28 cellular contexts compared by ENCODE assay signal in genomic region chr12:114860969-114861368, GRCh38.
DNase-seq lines count a peak whose midpoint lies in the region; ATAC-seq, FAIRE-seq and TF ChIP-seq lines count a peak whose summit lies in the region.
"Had no signal": no experiment of that assay in that cellular context is flagged by ENCODE, and none has a peak within 500 bp of the region (broad histone marks: within the 10 kb centered on the region; RNA-seq: fewer than 3 reads in every experiment).

No MANE protein-coding gene starts in this region.

- H3K9me3 ChIP-seq in HepG2 (ENCODE audit: low read length) (no peaks in the 10 kb centered on the region), right lobe of liver (no peaks in the 10 kb centered on the region), A549 (peaks cover 8% of the 10 kb centered on the region; the same call in 2 of the 3 replicates)
- H3K9me3 ChIP-seq: BE2C, BLaER1 had no signal

- no peak overlapping the region for H3K9ac ChIP-seq in HepG2 (ENCODE audit: insufficient read depth, low read depth, low read length)
- H3K9ac ChIP-seq: BLaER1; BLaER1 treated with 17β-estradiol and CSF1 and Interleukin-3, amounts not matched to agents 10 nM and 100 nM had no signal

- H2AFZ ChIP-seq in HepG2 (ENCODE audit: low read length), result no peak overlapping the region

- TF ChIP-seq CTCF in HepG2 (CRISPR knock-in tag; IDR thresholded peaks at IDR 0.05), result no peak
- TF ChIP-seq CTCF in right lobe of liver (IDR thresholded peaks at IDR 0.05), result no peak
- no peak for TF ChIP-seq CTCF in A549 (IDR thresholded peaks at IDR 0.05)

- no peaks in the 10 kb centered on the region for H4K20me1 ChIP-seq in HepG2 (ENCODE audit: insufficient read depth, low read length)
- H4K20me1 ChIP-seq: BLaER1; BLaER1 treated with 17β-estradiol and CSF1 and Interleukin-3, amounts not matched to agents 10 nM and 100 nM had no signal

- H3K36me3 ChIP-seq in HepG2 (replicated peaks in 1 of 2; ENCODE audit: control insufficient read depth in 1 of 2, insufficient read depth in 2 of 2, low read length in 2 of 2), result no peaks in the 10 kb centered on the region
- no peaks in the 10 kb centered on the region for H3K36me3 ChIP-seq in right lobe of liver
- H3K36me3 ChIP-seq: BE2C; BLaER1; BLaER1 treated with 17β-estradiol and CSF1 and Interleukin-3, amounts not matched to agents 10 nM and 100 nM had no signal

- TF ChIP-seq POLR2A in HepG2 (IDR thresholded peaks at IDR 0.05; ENCODE audit: insufficient read depth in 1 of 2, low read depth in 2 of 2, low read length in 2 of 2) (no peak), right lobe of liver (IDR thresholded peaks at IDR 0.05) (no peak), A549 (IDR thresholded peaks at IDR 0.05; ENCODE audit: low read length) (no peak)

- no TSS peak for BruUV-seq in HepG2 (replicated peaks; lab: Mats Ljungman, UMichigan)

- TF ChIP-seq EP300 in HepG2 (IDR thresholded peaks at IDR 0.05; ENCODE audit: low read depth in 2 of 2, low read length in 2 of 2) (no peak), HepG2 (CRISPR knock-in tag; IDR thresholded peaks at IDR 0.05; ENCODE audit: borderline replicate concordance) (no peak), A549 (IDR thresholded peaks at IDR 0.05) (no peak)

- in situ Hi-C loops in HepG2 (cut with HindIII; ENCODE audit: extremely low pct_ligation_motif_present, low pct_unique_long_range_greater_than_20kb), result no loop called here

- H3K79me2 ChIP-seq in HepG2 (ENCODE audit: insufficient read depth, low read length), result no peaks in the 10 kb centered on the region

- H3K4me3 ChIP-seq in HepG2 (replicated peaks in 1 of 3; ENCODE audit: insufficient read depth in 1 of 3, low read depth in 2 of 3, low read length in 3 of 3) (no peak overlapping the region), right lobe of liver (no peak overlapping the region), A549 (no peak overlapping the region)
- H3K4me3 ChIP-seq: BLaER1; BLaER1 treated with 17β-estradiol and CSF1 and Interleukin-3, amounts not matched to agents 10 nM and 100 nM had no signal

- ATAC-seq in HepG2 (no peak), right lobe of liver (no peak), A549 (no peak), esophagus mucosa (no peak)
- ATAC-seq: CD8-positive, alpha-beta T cell had no signal

- H3K27me3 ChIP-seq in HepG2 (ENCODE audit: control insufficient read depth in 1 of 2, insufficient read depth in 2 of 2, low read length in 2 of 2) (no peaks in the 10 kb centered on the region; a peak in 1 of 5 replicates), right lobe of liver (no peaks in the 10 kb centered on the region)
- H3K27me3 ChIP-seq: BE2C; BLaER1; BLaER1 treated with 17β-estradiol and CSF1 and Interleukin-3, amounts not matched to agents 10 nM and 100 nM had no signal

- CTCF ChIA-PET in HepG2 (lab: Yijun Ruan, JAX; ENCODE audit: low intra/inter-chr PET ratio, low total read pairs), result no interaction called here
- CTCF ChIA-PET in A549 (lab: Yijun Ruan, JAX), result no interaction called here

- H3K4me2 ChIP-seq in HepG2 (ENCODE audit: low read depth, low read length) (no peak overlapping the region), A549 (no peak overlapping the region)
- H3K4me2 ChIP-seq: BLaER1; BLaER1 treated with 17β-estradiol and CSF1 and Interleukin-3, amounts not matched to agents 10 nM and 100 nM had no signal

- TF ChIP-seq RAD21 in HepG2 (CRISPR knock-in tag; IDR thresholded peaks at IDR 0.05) (no peak), A549 (conservative IDR thresholded peaks at IDR 0.05 in 1 of 2, IDR thresholded peaks at IDR 0.05 in 1 of 2) (no peak)

- intact Hi-C loops in HepG2 (cut with micrococcal nuclease; ENCODE audit: unreplicated experiment), result no loop called here
- intact Hi-C loops in right lobe of liver (cut with DNase I), result no loop called here

- POLR2A ChIA-PET in HepG2 (lab: Yijun Ruan, JAX), result no interaction called here
- POLR2A ChIA-PET in A549 (lab: Yijun Ruan, JAX), result no interaction called here

- WGBS in HepG2 (ENCODE audit: low lambda C conversion rate), result 62% methylated on average over 6 of the region's 6 CpGs
- 76% methylated on average over 6 of the region's 6 CpGs for WGBS in right lobe of liver (ENCODE audit: insufficient coverage, low coverage, low lambda C conversion rate, missing lambda C conversion rate)
- 36% methylated on average over 6 of the region's 6 CpGs for WGBS in A549 (ENCODE audit: missing lambda C conversion rate)

- H3K27ac ChIP-seq in HepG2 (ENCODE audit: extremely low read length, insufficient read depth, low read length) (no peak overlapping the region), right lobe of liver (no peak overlapping the region), A549 (no peak overlapping the region)
- H3K27ac ChIP-seq: 22Rv1; BLaER1; BLaER1 treated with 17β-estradiol and CSF1 and Interleukin-3, amounts not matched to agents 10 nM and 100 nM; C4-2B had no signal

- no peak for FAIRE-seq in HepG2 (lab: Jason Lieb, UNC)
- no peak for FAIRE-seq in A549 (lab: Jason Lieb, UNC)
- FAIRE-seq: A204.1, D721Med had no signal

- DNase-seq in HepG2 (ENCODE audit: low spot score) (no peak), right lobe of liver (no peak), A549 (ENCODE audit: low read depth in 1 of 2, low spot score in 1 of 2) (no peak)
- DNase-seq: 8988T; ACHN; AML-193; BE2C; C1 segment of cervical spinal cord; Caco-2; Calu3; CD4-positive, alpha-beta memory T cell; CD4-positive, alpha-beta T cell; CD4-positive, CD25-positive, alpha-beta regulatory T cell; CD8-positive, alpha-beta memory T cell; CD8-positive, alpha-beta T cell; COR-L47; DMS 273 treated with DMSO at 0.1 percent for 48 hours; DMS153; DMS53; DND-41; EL had no signal

- peaks cover 11% of the 10 kb centered on the region for H3K4me1 ChIP-seq in HepG2 (ENCODE audit: insufficient read depth, low read length)
- H3K4me1 ChIP-seq in right lobe of liver, result peaks cover 0 to 14% (median 0%) of the 10 kb centered on the region in 4 donors
- no peaks in the 10 kb centered on the region for H3K4me1 ChIP-seq in A549
- H3K4me1 ChIP-seq: BE2C, BLaER1, Caco-2 had no signal

TF ChIP-seq in HepG2, 621 proteins besides CTCF, POLR2A, EP300 and RAD21:
- no peak for TF ChIP-seq CAMTA2 (CRISPR knock-in tag; IDR thresholded peaks at IDR 0.05; ENCODE audit: borderline replicate concordance)
- no peak for TF ChIP-seq ZNF709 (CRISPR knock-in tag; IDR thresholded peaks at IDR 0.05)
- peak; percentile 89 for TF ChIP-seq ZNF7 (CRISPR knock-in tag; IDR thresholded peaks at IDR 0.05)
- no peak for TF ChIP-seq NFE2L1 (CRISPR knock-in tag; IDR thresholded peaks at IDR 0.05; ENCODE audit: borderline replicate concordance)
- no peak for TF ChIP-seq GPN1 (CRISPR knock-in tag; IDR thresholded peaks at IDR 0.05; ENCODE audit: borderline replicate concordance)
- no peak for TF ChIP-seq ZNF614 (CRISPR knock-in tag; IDR thresholded peaks at IDR 0.05; ENCODE audit: borderline replicate concordance)
- TF ChIP-seq UBTF (CRISPR knock-in tag; IDR thresholded peaks at IDR 0.05), result no peak
- TF ChIP-seq ZFP62 (CRISPR knock-in tag; IDR thresholded peaks at IDR 0.05), result no peak
- TF ChIP-seq HNRNPH1 (optimal IDR thresholded peaks at IDR 0.05; ENCODE audit: low read depth, low read length), result no peak

TF ChIP-seq in A549, 52 proteins besides CTCF, POLR2A, EP300 and RAD21:
- TF ChIP-seq ZFP36 (IDR thresholded peaks at IDR 0.05; ENCODE audit: borderline replicate concordance, partially characterized antibody) (peak; percentile 57), RARB (CRISPR knock-in tag; IDR thresholded peaks at IDR 0.05) (no peak)
TF ChIP-seq in A549: peak in this region for 1.

Comparison
In these comparisons a context has a peak if more than half of its experiments do, and no peak if none do; other contexts are left out.
1. Of the 38 proteins assayed by ChIP-seq in both HepG2 and A549: peak only in HepG2: none; only in A549: ZFP36; in both: none; in neither: 37.